7 cellular contexts compared by ENCODE assay signal in genomic region chr19:18160792-18161690, GRCh38. TPM values are rescaled to one million over a fixed set of nuclear protein-coding genes. Genes with fewer than 3 reads are reported as not detected.
A peak's percentile ranks its signal among the peaks of the same experiment; 100 is the strongest.
DNase-seq lines count a peak whose midpoint lies in the region; TF ChIP-seq lines count a peak whose summit lies in the region.

No MANE protein-coding gene starts in this region.

- peaks cover 14% of the 10 kb centered on the region for H3K4me1 Mint-ChIP-seq in activated CD4-positive, alpha-beta memory T cell treated with anti-CD3 and anti-CD28 coated beads, Interleukin-2, amount 10 ng/mL, durations not matched to agents 7 days and 5 days
- H3K4me1 Mint-ChIP-seq in mesothelial cell of epicardium, result peaks cover 28% of the 10 kb centered on the region

- TF ChIP-seq CTCF in HEK293 (tag by site-specific recombination; IDR thresholded peaks at IDR 0.05) (no peak), mesothelial cell of epicardium (IDR thresholded peaks at IDR 0.05; ENCODE audit: unreplicated experiment) (peak; percentile 68)

- peaks cover 21 to 50% of the 10 kb centered on the region in 2 experiments; a peak in 2 of 3 replicates for H3K36me3 ChIP-seq in HEK293 (ENCODE audit: control insufficient read depth in 2 of 2, insufficient read depth in 1 of 2, low read length in 2 of 2)
- H3K36me3 ChIP-seq in effector memory CD4-positive, alpha-beta T cell (ENCODE audit: control insufficient read depth, insufficient read depth, low read length), result peaks cover 11% of the 10 kb centered on the region

- POLR2A ChIA-PET in HEK293 (lab: Yijun Ruan, JAX), result interaction anchor here (1.2 kb wide), 1 partner anchor 32 kb away, joined by 3 read pairs; the partner anchor contains the start of gene MPV17L2
- POLR2A ChIA-PET in activated CD4-positive, alpha-beta memory T cell treated with anti-CD3 and anti-CD28 coated beads, Interleukin-2, amount 10 ng/mL, durations not matched to agents 7 days and 5 days (lab: Charles Lee), result interaction anchor here (0.7 to 1.8 kb wide), 13 partner anchors 9 to 250 kb away, joined by 3 to 7 read pairs (median 3); partner anchors contain the start of genes IFI30, IL12RB1, JUND and MPV17L2

- peaks cover 8% of the 10 kb centered on the region for H3K36me3 Mint-ChIP-seq in activated CD4-positive, alpha-beta memory T cell treated with anti-CD3 and anti-CD28 coated beads, Interleukin-2, amount 10 ng/mL, durations not matched to agents 7 days and 5 days (ENCODE audit: low read depth)
- H3K36me3 Mint-ChIP-seq in mesothelial cell of epicardium, result peaks cover 23% of the 10 kb centered on the region

- no peaks in the 10 kb centered on the region for H3K27me3 Mint-ChIP-seq in activated CD4-positive, alpha-beta memory T cell treated with anti-CD3 and anti-CD28 coated beads, Interleukin-2, amount 10 ng/mL, durations not matched to agents 7 days and 5 days
- no peaks in the 10 kb centered on the region for H3K27me3 Mint-ChIP-seq in mesothelial cell of epicardium (ENCODE audit: low read depth)

- H3K27ac ChIP-seq in HEK293 (ENCODE audit: extremely low read depth, low read depth, low read length), result peak overlapping the region; percentile 28; the same call in 1 of the 2 replicates
- no peak overlapping the region for H3K27ac ChIP-seq in effector memory CD4-positive, alpha-beta T cell (ENCODE audit: insufficient read depth, low read length, poor library complexity, severe bottlenecking)

- H3K4me3 ChIP-seq in HEK293 (ENCODE audit: low read depth, low read length), result peak overlapping the region; percentile 17
- H3K4me3 ChIP-seq in effector memory CD4-positive, alpha-beta T cell (ENCODE audit: insufficient read depth, low read depth, low read length, poor library complexity, severe bottlenecking), result peak overlapping the region; percentile 32

- no peaks in the 10 kb centered on the region for H3K27me3 ChIP-seq in effector memory CD4-positive, alpha-beta T cell (replicated peaks; ENCODE audit: control insufficient read depth, insufficient read depth, low read length, poor library complexity, severe bottlenecking)

- no peaks in the 10 kb centered on the region for H3K9me3 Mint-ChIP-seq in activated CD4-positive, alpha-beta memory T cell treated with anti-CD3 and anti-CD28 coated beads, Interleukin-2, amount 10 ng/mL, durations not matched to agents 7 days and 5 days
- no peaks in the 10 kb centered on the region for H3K9me3 Mint-ChIP-seq in mesothelial cell of epicardium

- peak overlapping the region; percentile 49 for H3K27ac Mint-ChIP-seq in activated CD4-positive, alpha-beta memory T cell treated with anti-CD3 and anti-CD28 coated beads, Interleukin-2, amount 10 ng/mL, durations not matched to agents 7 days and 5 days
- no peak overlapping the region for H3K27ac Mint-ChIP-seq in mesothelial cell of epicardium

- CTCF ChIA-PET in HEK293 (lab: Yijun Ruan, JAX), result interaction anchor here (0.6 to 2.7 kb wide), 25 partner anchors 8 to 1024 kb away, joined by 3 to 14 read pairs (median 4); partner anchors contain the start of genes IL12RB1 and PIK3R2
- CTCF ChIA-PET in activated CD4-positive, alpha-beta memory T cell treated with anti-CD3 and anti-CD28 coated beads, Interleukin-2, amount 10 ng/mL, durations not matched to agents 7 days and 5 days (lab: Charles Lee), result interaction anchor here (0.7 to 2.8 kb wide), 10 partner anchors 8 to 161 kb away, joined by 3 to 9 read pairs (median 4); partner anchors contain the start of genes MPV17L2 and PIK3R2

- TF ChIP-seq POLR2A in GM10847 (IDR thresholded peaks at IDR 0.05; ENCODE audit: extremely low read depth, insufficient read length), result peak; percentile 48

- peaks cover 12% of the 10 kb centered on the region for H3K4me1 ChIP-seq in HEK293 (ENCODE audit: control insufficient read depth, insufficient read depth, low read length)
- H3K4me1 ChIP-seq in effector memory CD4-positive, alpha-beta T cell (ENCODE audit: control insufficient read depth, insufficient read depth, low read length, poor library complexity, severe bottlenecking), result peaks cover 4% of the 10 kb centered on the region

- H3K9me3 ChIP-seq in HEK293 (ENCODE audit: control insufficient read depth, insufficient read depth, low read depth, low read length), result no peaks in the 10 kb centered on the region
- H3K9me3 ChIP-seq in effector memory CD4-positive, alpha-beta T cell (ENCODE audit: control insufficient read depth, low read length), result no peaks in the 10 kb centered on the region

- DNase-seq in NCI-H1930 (lab: John Stamatoyannopoulos, UW) (peak; percentile 19 to 65), mesothelial cell of epicardium (ENCODE audit: low spot score in 2 of 2, unreplicated experiment in 2 of 2) (peak; percentile 68 to 84)
- DNase-seq in activated CD4-positive, alpha-beta memory T cell treated with anti-CD3 and anti-CD28 coated beads, Interleukin-2, amount 10 ng/mL, durations not matched to agents 7 days and 5 days, result peak; percentile 85
- peak; percentile 68 to 76 (median 73) for DNase-seq in effector memory CD4-positive, alpha-beta T cell
- DNase-seq in stimulated activated CD8-positive, alpha-beta memory T cell treated with anti-CD3 and anti-CD28 coated beads, Interleukin-4, amount 100 ng/mL, for 1 hour (ENCODE audit: low read depth in 2 of 2, low spot score in 1 of 2), result peak; percentile 64 to 66

- H3K4me3 Mint-ChIP-seq in activated CD4-positive, alpha-beta memory T cell treated with anti-CD3 and anti-CD28 coated beads, Interleukin-2, amount 10 ng/mL, durations not matched to agents 7 days and 5 days, result peak overlapping the region; percentile 65
- peak overlapping the region; percentile 51 for H3K4me3 Mint-ChIP-seq in mesothelial cell of epicardium

TF ChIP-seq in HEK293, 187 proteins besides CTCF, POLR2A, EP300 and RAD21 (continues in another document):
- 0 out of 2 replicates have a peak, but pooled peaks have one; percentile 29 for TF ChIP-seq SP3 (tag by site-specific recombination; IDR thresholded peaks at IDR 0.05)
- TF ChIP-seq ZNF184 (tag by site-specific recombination; IDR thresholded peaks at IDR 0.05), result no peak
- TF ChIP-seq ZNF645 (tag by site-specific recombination; IDR thresholded peaks at IDR 0.05), result no peak
- no peak for TF ChIP-seq GLIS1 (tag by site-specific recombination; IDR thresholded peaks at IDR 0.05)
- no peak for TF ChIP-seq ZSCAN5A (tag by site-specific recombination; IDR thresholded peaks at IDR 0.05)
- no peak for TF ChIP-seq TRIM28 (IDR thresholded peaks at IDR 0.05; ENCODE audit: borderline replicate concordance, low read length)
- peak; percentile 14; the same call in 1 of the 2 replicates for TF ChIP-seq KLF1 (tag by site-specific recombination; IDR thresholded peaks at IDR 0.05)
- TF ChIP-seq ZNF623 (tag by site-specific recombination; IDR thresholded peaks at IDR 0.05), result no peak
- TF ChIP-seq ZIC2 (tag by site-specific recombination; IDR thresholded peaks at IDR 0.05), result peak; percentile 72
- TF ChIP-seq AEBP2 (tag by site-specific recombination; IDR thresholded peaks at IDR 0.05; ENCODE audit: borderline replicate concordance), result no peak

RNA-seq across cellular contexts. Expression of gene PIK3R2, which starts 8.1 kb away (rescaled TPM):
- 10 to 100 TPM; 10.9 to 11.3 TPM for total RNA-seq in activated CD4-positive, alpha-beta memory T cell treated with anti-CD3 and anti-CD28 coated beads, Interleukin-2, amount 10 ng/mL, durations not matched to agents 7 days and 5 days
- total RNA-seq in mesothelial cell of epicardium, result 90.4 to 95.5 TPM (median 94.7 TPM) in 3 replicates

RNA-seq across cellular contexts. Expression of gene IFI30, which starts 12.6 kb away (rescaled TPM):
- total RNA-seq in activated CD4-positive, alpha-beta memory T cell treated with anti-CD3 and anti-CD28 coated beads, Interleukin-2, amount 10 ng/mL, durations not matched to agents 7 days and 5 days, result 10 to 100 TPM; 48.0 to 55.6 TPM
- 0.32 to 2.0 TPM (median 0.36 TPM) in 3 replicates for total RNA-seq in mesothelial cell of epicardium

RNA-seq across cellular contexts. Expression of gene MPV17L2, which starts 32.0 kb away (rescaled TPM):
- total RNA-seq in activated CD4-positive, alpha-beta memory T cell treated with anti-CD3 and anti-CD28 coated beads, Interleukin-2, amount 10 ng/mL, durations not matched to agents 7 days and 5 days, result 1 to 10 TPM; 6.2 to 6.3 TPM
- 7.7 to 9.5 TPM (median 8.2 TPM) in 3 replicates for total RNA-seq in mesothelial cell of epicardium

RNA-seq across cellular contexts. Expression of gene RAB3A, which starts 42.8 kb away (rescaled TPM):
- total RNA-seq in activated CD4-positive, alpha-beta memory T cell treated with anti-CD3 and anti-CD28 coated beads, Interleukin-2, amount 10 ng/mL, durations not matched to agents 7 days and 5 days, result 1 to 10 TPM; 3.7 to 5.3 TPM
- total RNA-seq in mesothelial cell of epicardium, result 5.9 to 6.7 TPM (median 6.4 TPM) in 3 replicates

Comparison
In these comparisons a context has a peak if more than half of its experiments do, and no peak if none do; other contexts are left out.
1. RNA of gene IFI30, which starts 12.6 kb away (total RNA-seq): 48.0 to 55.6 TPM in activated CD4-positive, alpha-beta memory T cell treated with anti-CD3 and anti-CD28 coated beads, Interleukin-2, amount 10 ng/mL, durations not matched to agents 7 days and 5 days; 0.32 to 2.0 TPM in mesothelial cell of epicardium; every median in the first group is over 10 times any median in the second.
2. Peak in every context shown above with its lines, with median percentiles within 50 percentile points of each other: DNase-seq.